14 cellular contexts compared by ENCODE assay signal in the genomic region with DNA sequence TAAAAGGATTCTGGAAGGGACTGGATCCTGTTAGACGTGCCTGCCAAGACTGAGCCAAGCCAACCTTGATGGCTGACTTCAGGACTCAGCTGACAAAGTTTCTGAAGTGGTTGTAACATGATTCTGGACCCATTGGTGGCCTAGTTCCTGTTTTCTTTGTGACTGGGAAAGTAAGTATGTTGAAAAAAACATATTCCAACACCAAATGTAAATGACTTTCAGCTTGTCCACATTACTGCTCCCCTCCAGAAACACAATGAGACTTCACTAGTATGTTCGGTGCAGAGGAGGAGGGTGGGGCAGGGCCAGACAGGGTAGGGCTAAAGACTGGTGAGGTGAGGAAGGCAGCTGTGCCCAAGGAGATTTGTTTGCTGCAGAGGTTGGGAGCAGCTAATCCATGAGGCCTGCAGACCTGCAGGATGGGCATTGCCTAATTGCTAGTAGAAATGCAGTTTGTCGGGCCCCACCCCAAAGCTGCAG. TPM values are rescaled to one million over a fixed set of nuclear protein-coding genes. Genes with fewer than 3 reads are reported as not detected.
A peak's percentile ranks its signal among the peaks of the same experiment; 100 is the strongest.
DNase-seq lines count a peak whose midpoint lies in the region; FAIRE-seq and TF ChIP-seq lines count a peak whose summit lies in the region.
"Had no signal": no experiment of that assay in that cellular context is flagged by ENCODE, and none has a peak within 500 bp of the region (broad histone marks: within the 10 kb centered on the region; RNA-seq: fewer than 3 reads in every experiment).

No MANE protein-coding gene starts in this region.

- TF ChIP-seq CTCF in brain microvascular endothelial cell (IDR thresholded peaks at IDR 0.05; ENCODE audit: low read depth, low read length, missing control alignments) (no peak), right atrium auricular region (IDR thresholded peaks at IDR 0.05) (no peak), spleen (IDR thresholded peaks at IDR 0.05 in 8 of 11, conservative IDR thresholded peaks at IDR 0.05 in 3 of 11) (no peak), glutamatergic neuron (IDR thresholded peaks at IDR 0.05; ENCODE audit: partially characterized antibody, unreplicated experiment) (no peak)

- no peak for TF ChIP-seq POLR2A in spleen (IDR thresholded peaks at IDR 0.05)
- TF ChIP-seq POLR2A in GM12892 (IDR thresholded peaks at IDR 0.05; ENCODE audit: low read depth, low read length): no peak

- in situ Hi-C loops in brain microvascular endothelial cell (cut with HindIII; ENCODE audit: low pct_ligation_motif_present, low sequenced_read_pairs): no loop called here

- intact Hi-C loops in spleen (cut with DNase I; ENCODE audit: low total_unique reads): no loop called here

- no peaks in the 10 kb centered on the region for H3K27me3 Mint-ChIP-seq in glutamatergic neuron (ENCODE audit: unreplicated experiment)
- H3K27me3 Mint-ChIP-seq: activated T-helper 17 cell treated with anti-CD3 and anti-CD28 coated beads, Interleukin-2, amount 50 U/mL, for 72 hours; memory B cell had no signal

- H3K9me3 ChIP-seq in right atrium auricular region (no peaks in the 10 kb centered on the region), spleen (no peaks in the 10 kb centered on the region)
- H3K9me3 ChIP-seq: ovary had no signal

- H3K4me1 Mint-ChIP-seq in glutamatergic neuron (ENCODE audit: low read depth, unreplicated experiment): no peaks in the 10 kb centered on the region
- H3K4me1 Mint-ChIP-seq: activated T-helper 17 cell treated with anti-CD3 and anti-CD28 coated beads, Interleukin-2, amount 50 U/mL, for 72 hours had no signal

- H3K36me3 Mint-ChIP-seq in glutamatergic neuron (ENCODE audit: unreplicated experiment): no peaks in the 10 kb centered on the region

- no peak for FAIRE-seq in GM12892 (lab: Jason Lieb, UNC)

- WGBS in spleen, 5 donors: 62 to 94% (median 90%) methylated on average over 3 of the region's 3 CpGs

- H3K4me3 ChIP-seq in brain microvascular endothelial cell (ENCODE audit: low read depth, low read length): no peak overlapping the region
- no peak overlapping the region for H3K4me3 ChIP-seq in right atrium auricular region
- H3K4me3 ChIP-seq in spleen: no peak overlapping the region
- H3K4me3 ChIP-seq: ovary had no signal

- H3K4me1 ChIP-seq in right atrium auricular region: peaks cover 0 to 28% of the 10 kb centered on the region in 2 donors
- H3K4me1 ChIP-seq in spleen: no peaks in the 10 kb centered on the region

- H3K27ac Mint-ChIP-seq in glutamatergic neuron (ENCODE audit: unreplicated experiment): no peak overlapping the region
- H3K27ac Mint-ChIP-seq: activated T-helper 17 cell treated with anti-CD3 and anti-CD28 coated beads, Interleukin-2, amount 50 U/mL, for 72 hours; memory B cell had no signal

- H3K36me3 ChIP-seq in brain microvascular endothelial cell (replicated peaks) (peaks cover 59% of the 10 kb centered on the region), right atrium auricular region (peaks cover 83% of the 10 kb centered on the region), spleen (peaks cover 3 to 100% (median 92%) of the 10 kb centered on the region in 6 donors)
- H3K36me3 ChIP-seq: ovary had no signal

- no peaks in the 10 kb centered on the region for H3K9me3 Mint-ChIP-seq in glutamatergic neuron (ENCODE audit: unreplicated experiment)
- H3K9me3 Mint-ChIP-seq: activated T-helper 17 cell treated with anti-CD3 and anti-CD28 coated beads, Interleukin-2, amount 50 U/mL, for 72 hours; memory B cell had no signal

- peak; percentile 32 to 44 for DNase-seq in Kasumi-1 (lab: John Stamatoyannopoulos, UW)
- peak; percentile 38 for DNase-seq in brain microvascular endothelial cell
- no peak for DNase-seq in right atrium auricular region (ENCODE audit: low spot score)
- peak; percentile 21 for DNase-seq in spleen
- DNase-seq in retina: no peak
- DNase-seq in T1000 (lab: John Stamatoyannopoulos, UW): no peak
- no peak for DNase-seq in glutamatergic neuron
- no peak for DNase-seq in GM12892 (ENCODE audit: insufficient read length)
- DNase-seq: COR-L47, cortex of kidney, NCI-H1436 treated with DMSO at 0.1 percent for 48 hours, ovary had no signal

- H3K4me3 Mint-ChIP-seq in glutamatergic neuron (ENCODE audit: unreplicated experiment): no peak overlapping the region
- H3K4me3 Mint-ChIP-seq: activated T-helper 17 cell treated with anti-CD3 and anti-CD28 coated beads, Interleukin-2, amount 50 U/mL, for 72 hours; memory B cell had no signal

- H3K27me3 ChIP-seq in brain microvascular endothelial cell (replicated peaks) (no peaks in the 10 kb centered on the region), right atrium auricular region (no peaks in the 10 kb centered on the region), spleen (replicated peaks in 1 of 7) (no peaks in the 10 kb centered on the region)
- H3K27me3 ChIP-seq: ovary had no signal

- H3K27ac ChIP-seq in brain microvascular endothelial cell (no peak overlapping the region), right atrium auricular region (peak overlapping the region; percentile 11 to 51), spleen (no peak overlapping the region)
- H3K27ac ChIP-seq: ovary had no signal

RNA-seq across cellular contexts. Expression of a gene that starts 26.4 kb away (rescaled TPM):
- 10 to 100 TPM; 44.6 to 52.7 TPM for total RNA-seq in right atrium auricular region
- 100 to 1,000 TPM in 2 of 7 donors, 10 to 100 TPM in 5; 49.7 to 108 (median 94.4) TPM for total RNA-seq in spleen
- 10 to 100 TPM; 37.5 to 58.7 (median 37.7) TPM for polyA plus RNA-seq in spleen
- 96.5 TPM for total RNA-seq in glutamatergic neuron (ENCODE audit: unreplicated experiment)
- polyA plus RNA-seq in GM12892 (2012; ENCODE audit: missing spikeins): 74.6 TPM

RNA-seq across cellular contexts. Expression of a gene that starts 36.1 kb away (rescaled TPM):
- total RNA-seq in right atrium auricular region: 10 to 100 TPM; 37.3 to 46.1 TPM
- total RNA-seq in spleen: 10 to 100 TPM; 16.0 to 23.7 (median 19.6) TPM
- 10 to 100 TPM in 2 of 3 donors, 1 to 10 TPM in 1; 7.2 to 10.9 (median 10.4) TPM for polyA plus RNA-seq in spleen
- 39.9 TPM for total RNA-seq in glutamatergic neuron (ENCODE audit: unreplicated experiment)
- polyA plus RNA-seq in GM12892 (2012; ENCODE audit: missing spikeins): 18.1 TPM

RNA-seq across cellular contexts. Expression of a gene that starts 44.8 kb away (rescaled TPM):
- total RNA-seq in right atrium auricular region (100 to 1,000 TPM; 102 to 156 TPM), spleen (1 to 10 TPM; 2.8 to 9.9 (median 7.1) TPM), glutamatergic neuron (ENCODE audit: unreplicated experiment) (6.2 TPM)
- polyA plus RNA-seq in spleen: 1 to 10 TPM; 1.5 to 3.5 (median 3.4) TPM
- 0.17 TPM for polyA plus RNA-seq in GM12892 (2012; ENCODE audit: missing spikeins)

RNA-seq across cellular contexts. Expression of a gene that starts 48.0 kb away (rescaled TPM):
- total RNA-seq in right atrium auricular region (1 to 10 TPM; 9.0 to 9.4 TPM), spleen (10 to 100 TPM; 14.1 to 24.6 (median 20.2) TPM), glutamatergic neuron (ENCODE audit: unreplicated experiment) (3.7 TPM)
- polyA plus RNA-seq in spleen: 10 to 100 TPM; 22.8 to 32.8 (median 31.8) TPM
- polyA plus RNA-seq in GM12892 (2012; ENCODE audit: missing spikeins): 6.1 TPM

Comparison
In these comparisons a context has a peak if more than half of its experiments do, and no peak if none do; other contexts are left out.
1. DNase-seq: peak in Kasumi-1 (2 of 2), brain microvascular endothelial cell (single experiment) and spleen (single experiment); none in right atrium auricular region (single experiment), retina (single experiment), T1000 (single experiment), glutamatergic neuron (single experiment) and GM12892 (single experiment).
2. H3K27ac ChIP-seq: peak in right atrium auricular region (2 of 2); none in brain microvascular endothelial cell (single experiment) and spleen (0 of 8).
3. RNA of a gene that starts 44.8 kb away (total RNA-seq): 102 to 156 TPM in right atrium auricular region; 2.8 to 9.9 TPM in spleen and 6.2 TPM in glutamatergic neuron (single experiment); every median in the first group is over 4 times any median in the second.